ENCODE assay signal across 8 cellular contexts in the genomic region with DNA sequence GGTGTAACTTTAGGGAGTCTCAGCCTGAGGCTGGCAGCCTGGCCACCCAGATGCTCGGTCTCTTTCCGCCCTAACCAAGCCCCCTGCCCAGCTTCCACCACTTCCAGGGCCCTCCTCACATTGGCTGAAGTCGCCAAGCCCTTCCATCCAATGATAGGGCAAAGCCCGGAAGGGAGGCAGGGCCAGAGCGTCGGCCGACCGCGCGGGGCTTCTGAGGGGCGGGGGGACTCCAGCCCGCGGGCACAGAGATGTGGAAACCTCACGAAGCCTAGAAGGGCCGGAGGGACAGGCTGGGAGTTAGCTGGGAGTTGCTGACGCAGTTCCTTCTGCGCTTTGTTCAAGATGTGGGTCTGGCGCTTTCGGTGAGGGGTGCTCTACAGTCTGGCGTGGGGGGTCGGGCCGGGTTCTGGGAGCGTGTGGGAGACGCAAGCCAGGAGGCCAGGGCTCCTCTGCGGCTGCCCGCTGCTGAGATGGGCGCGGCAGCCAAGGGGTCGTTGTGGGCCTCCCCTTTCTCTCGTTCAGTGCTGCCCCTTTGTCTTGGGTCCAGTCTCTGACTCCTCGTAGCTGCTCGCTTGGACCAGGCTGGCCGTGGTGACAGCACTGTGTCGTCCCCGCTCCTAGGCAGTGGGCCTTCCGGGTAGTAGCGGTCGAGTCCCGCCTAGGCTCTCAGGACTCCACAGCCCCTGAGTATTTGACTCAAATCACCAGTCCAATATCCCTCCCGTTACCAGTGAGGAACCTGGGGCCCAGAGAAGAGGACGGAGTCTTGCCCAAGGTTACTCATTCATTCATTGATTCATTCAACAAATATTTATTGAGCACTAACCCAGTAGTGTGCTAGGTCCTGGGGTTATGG.
DNase-seq lines count a peak whose midpoint lies in the region; ATAC-seq lines count a peak whose summit lies in the region.

A gene (plus strand): TSS at position 319 of the 856 bp plus-strand sequence. CDS start 9,230 bp downstream, outside the sequence.

- ATAC-seq in HG02798 (IDR thresholded peaks at IDR 0.05; ENCODE audit: poor library complexity, unreplicated experiment) (peak; percentile 84), HG03442 (IDR thresholded peaks at IDR 0.05; ENCODE audit: unreplicated experiment) (no peak)

- DNase-seq in GM04503 (ENCODE audit: low read depth) (peak; percentile 8), NCI-H524 (lab: John Stamatoyannopoulos, UW) (peak; percentile 76 to 86), caudate nucleus (lab: John Stamatoyannopoulos, UW) (peak in 55 of 61 donors; percentile 12 to 90 (median 43)), iPS-NIHi11 (ENCODE audit: low spot score) (peak; percentile 94), retina (peak; percentile 96)
- DNase-seq in stimulated activated naive CD4-positive, alpha-beta T cell (lab: John Stamatoyannopoulos, UW), result no peak

- H3K27ac ChIP-seq in caudate nucleus (ENCODE audit: low read depth, low read length), result peak within 1 kb of the TSS; percentile 16

Comparison
In these comparisons a context has a peak if more than half of its experiments do, and no peak if none do; other contexts are left out.
1. DNase-seq: peak in GM04503 (single experiment), NCI-H524 (2 of 2), caudate nucleus (55 of 61), iPS-NIHi11 (single experiment) and retina (single experiment); none in stimulated activated naive CD4-positive, alpha-beta T cell (0 of 6).